Comparison of ENCODE assay signal across 12 cellular contexts in the genomic region with DNA sequence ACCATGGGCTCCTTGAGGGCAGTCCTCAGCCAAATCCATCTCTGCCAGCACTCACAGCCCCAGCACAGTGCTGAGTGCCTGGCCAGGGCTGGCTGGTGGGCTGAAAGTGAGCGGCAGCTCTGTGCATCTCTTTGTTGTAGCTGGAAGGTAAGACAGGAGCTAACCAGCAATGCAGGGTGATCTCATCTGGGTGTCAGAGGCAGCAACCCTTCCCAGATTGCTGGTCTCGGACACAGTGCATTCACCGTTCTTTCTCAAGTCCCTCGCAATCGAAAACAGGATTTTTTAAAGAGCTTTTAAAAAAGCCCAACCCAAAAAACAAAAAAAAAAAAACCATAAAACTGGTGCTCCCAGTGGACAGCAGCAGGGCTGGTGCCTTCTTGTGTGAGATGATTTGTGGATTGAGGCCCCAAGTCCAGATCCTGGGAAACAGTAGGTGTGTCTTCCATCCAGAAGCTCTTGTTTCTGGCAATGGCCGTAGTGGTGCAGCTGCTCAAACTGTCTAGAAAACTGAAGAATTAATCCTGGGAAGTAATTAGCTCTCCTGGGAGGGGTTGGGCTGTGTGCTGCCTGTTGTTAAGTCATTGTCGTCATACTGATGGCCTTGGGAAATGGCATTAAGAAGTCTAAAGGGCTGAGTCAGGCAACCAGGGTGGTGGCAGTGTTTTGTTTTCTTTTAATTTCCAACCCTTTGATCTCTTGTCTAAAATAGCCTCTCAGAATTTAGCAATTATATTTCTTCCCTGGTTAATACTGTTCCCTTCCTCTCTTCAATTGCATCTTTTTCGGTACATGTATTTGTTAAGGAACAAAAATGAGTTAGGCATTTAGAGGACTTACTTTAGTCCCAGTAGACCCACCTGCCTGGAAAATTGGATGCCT.
DNase-seq lines count a peak whose midpoint lies in the region; FAIRE-seq and TF ChIP-seq lines count a peak whose summit lies in the region.
"Had no signal": no experiment of that assay in that cellular context is flagged by ENCODE, and none has a peak within 500 bp of the region (broad histone marks: within the 10 kb centered on the region; RNA-seq: fewer than 3 reads in every experiment).

No MANE protein-coding gene starts in this region.

- H3K36me3 ChIP-seq in vagina: no peaks in the 10 kb centered on the region

- peaks cover 43% of the 10 kb centered on the region for H3K4me1 ChIP-seq in vagina

- peak; percentile 38 for FAIRE-seq in islet of Langerhans (lab: Jason Lieb, UNC)

- peak overlapping the region in 1 of 2 donors; percentile 2 for H3K4me3 ChIP-seq in vagina
- H3K4me3 ChIP-seq: SK-N-MC had no signal

- intact Hi-C loops in vagina (cut with DNase I): no loop called here

- peak overlapping the region; percentile 77 for H3K27ac ChIP-seq in vagina
- H3K27ac ChIP-seq: SK-N-MC had no signal

- no peak for TF ChIP-seq POLR2A in vagina (IDR thresholded peaks at IDR 0.05)

- no peaks in the 10 kb centered on the region for H3K9me3 ChIP-seq in vagina

- TF ChIP-seq CTCF in vagina (IDR thresholded peaks at IDR 0.05): no peak

- no peaks in the 10 kb centered on the region for H3K27me3 ChIP-seq in vagina

- DNase-seq in NCI-H1417 treated with DMSO at 0.1 percent for 48 hours (lab: John Stamatoyannopoulos, UW): peak; percentile 54
- peak; percentile 15 for DNase-seq in SHP77 treated with DMSO at 0.1 percent for 48 hours (lab: John Stamatoyannopoulos, UW)
- no peak for DNase-seq in vagina (ENCODE audit: extremely low spot score in 2 of 2)
- no peak for DNase-seq in Kasumi-1 (lab: John Stamatoyannopoulos, UW)
- no peak for DNase-seq in cortex of kidney (lab: John Stamatoyannopoulos, UW)
- DNase-seq in NCI-H2196 (lab: John Stamatoyannopoulos, UW; ENCODE audit: unreplicated experiment): no peak
- DNase-seq: activated CD4-positive, alpha-beta T cell treated with anti-CD3 and anti-CD28 coated beads, Interleukin-2, amount 50 U/mL, for 4 hours; GF-D8; H7; NCI-H1092 had no signal

Comparison
In these comparisons a context has a peak if more than half of its experiments do, and no peak if none do; other contexts are left out.
1. DNase-seq: peak in NCI-H1417 treated with DMSO at 0.1 percent for 48 hours (single experiment) and SHP77 treated with DMSO at 0.1 percent for 48 hours (single experiment); none in vagina (0 of 2), Kasumi-1 (0 of 2), cortex of kidney (single experiment) and NCI-H2196 (single experiment).